In genomic region chr7:13050703-13051102, GRCh38 we compare ENCODE assay signal across 16 cellular contexts.
A peak's percentile ranks its signal among the peaks of the same experiment; 100 is the strongest.
DNase-seq lines count a peak whose midpoint lies in the region; ATAC-seq and TF ChIP-seq lines count a peak whose summit lies in the region.
"Had no signal": no experiment of that assay in that cellular context is flagged by ENCODE, and none has a peak within 500 bp of the region (broad histone marks: within the 10 kb centered on the region; RNA-seq: fewer than 3 reads in every experiment).

No MANE protein-coding gene starts in this region.

- H3K27me3 Mint-ChIP-seq in activated CD4-positive, alpha-beta memory T cell treated with anti-CD3 and anti-CD28 coated beads, Interleukin-2, amount 10 ng/mL, durations not matched to agents 7 days and 5 days, result no peaks in the 10 kb centered on the region

- H3K9me3 ChIP-seq in AG04450 (ENCODE audit: control insufficient read depth, insufficient read depth, low read length), result no peaks in the 10 kb centered on the region; the same call in 1 of the 2 replicates
- H3K9me3 ChIP-seq in HCT116 (ENCODE audit: control insufficient read depth in 1 of 2, insufficient read depth in 1 of 2, low read depth in 1 of 2, low read length in 2 of 2), result no peaks in the 10 kb centered on the region
- H3K9me3 ChIP-seq: MG63 had no signal

- DNase-seq in AG04450 (ENCODE audit: low read depth, low spot score) (peak; percentile 61), HCT116 (ENCODE audit: low read depth, low spot score) (no peak), amniotic epithelial cell (ENCODE audit: low read depth) (peak; percentile 91), fibroblast of villous mesenchyme (ENCODE audit: low read depth) (peak; percentile 95)
- DNase-seq in activated CD4-positive, alpha-beta memory T cell treated with anti-CD3 and anti-CD28 coated beads, Interleukin-2, amount 10 ng/mL, durations not matched to agents 7 days and 5 days, result no peak
- DNase-seq in activated naive CD4-positive, alpha-beta T cell (lab: John Stamatoyannopoulos, UW), result no peak
- no peak for DNase-seq in activated CD4-positive, alpha-beta T cell treated with anti-CD3 and anti-CD28 coated beads for 48 hours
- DNase-seq: activated CD8-positive, alpha-beta T cell treated with anti-CD3 and anti-CD28 coated beads, Interleukin-2, amount 10 ng/mL, durations not matched to agents 7 days and 5 days; activated effector memory CD4-positive, alpha-beta T cell treated with Interleukin-2 at 50 U/mL for 16 hours; cerebellar nuclear complex; GOT3; MG63; posterior cingulate gyrus had no signal

- peaks cover 4 to 28% of the 10 kb centered on the region in 2 experiments; a peak in 3 of 4 replicates for H3K4me1 ChIP-seq in HCT116 (ENCODE audit: control insufficient read depth in 1 of 2, insufficient read depth in 2 of 2, low read length in 2 of 2)

- TF ChIP-seq RAD21 in HCT116 (IDR thresholded peaks at IDR 0.05; ENCODE audit: low read depth), result no peak

- H3K9me3 Mint-ChIP-seq in activated CD4-positive, alpha-beta memory T cell treated with anti-CD3 and anti-CD28 coated beads, Interleukin-2, amount 10 ng/mL, durations not matched to agents 7 days and 5 days, result no peaks in the 10 kb centered on the region

- no peak overlapping the region for H3K4me3 Mint-ChIP-seq in activated CD4-positive, alpha-beta memory T cell treated with anti-CD3 and anti-CD28 coated beads, Interleukin-2, amount 10 ng/mL, durations not matched to agents 7 days and 5 days
- H3K4me3 Mint-ChIP-seq: activated CD8-positive, alpha-beta T cell treated with anti-CD3 and anti-CD28 coated beads, Interleukin-2, amount 10 ng/mL, durations not matched to agents 7 days and 5 days had no signal

- H3K4me2 ChIP-seq in HCT116 (ENCODE audit: low read length), result peak overlapping the region; percentile 30; the same call in 1 of the 2 replicates
- H3K4me2 ChIP-seq: BLaER1 treated with 17β-estradiol and CSF1 and Interleukin-3, amounts not matched to agents 10 nM and 100 nM had no signal

- no peak overlapping the region for H3K9ac ChIP-seq in HCT116 (ENCODE audit: low read length)
- H3K9ac ChIP-seq: BLaER1 treated with 17β-estradiol and CSF1 and Interleukin-3, amounts not matched to agents 10 nM and 100 nM had no signal

- ATAC-seq in HCT116, result no peak
- no peak for ATAC-seq in GM19397 (IDR thresholded peaks at IDR 0.05; ENCODE audit: unreplicated experiment)
- ATAC-seq: activated CD8-positive, alpha-beta T cell treated with anti-CD3 and anti-CD28 coated beads, Interleukin-2, amount 10 ng/mL, durations not matched to agents 7 days and 5 days; esophagus mucosa had no signal

- H2AFZ ChIP-seq in HCT116 (ENCODE audit: low read depth, low read length, poor library complexity, severe bottlenecking), result peak overlapping the region; percentile 98

- H3K27ac Mint-ChIP-seq in activated CD4-positive, alpha-beta memory T cell treated with anti-CD3 and anti-CD28 coated beads, Interleukin-2, amount 10 ng/mL, durations not matched to agents 7 days and 5 days, result no peak overlapping the region
- H3K27ac Mint-ChIP-seq: activated CD8-positive, alpha-beta T cell treated with anti-CD3 and anti-CD28 coated beads, Interleukin-2, amount 10 ng/mL, durations not matched to agents 7 days and 5 days had no signal

- H3K9me2 ChIP-seq in HCT116 (ENCODE audit: insufficient read depth), result no peaks in the 10 kb centered on the region

- POLR2A ChIA-PET in AG04450 (lab: Yijun Ruan, JAX) (interaction anchor here (1.0 to 1.5 kb wide), 2 partner anchors 13 to 363 kb away, joined by 4 to 6 read pairs; partner anchors contain the start of gene ARL4A), HCT116 (lab: Charles Lee) (no interaction called here)
- POLR2A ChIA-PET in activated CD4-positive, alpha-beta memory T cell treated with anti-CD3 and anti-CD28 coated beads, Interleukin-2, amount 10 ng/mL, durations not matched to agents 7 days and 5 days (lab: Charles Lee), result no interaction called here

- TF ChIP-seq POLR2A in HCT116 (IDR thresholded peaks at IDR 0.05; ENCODE audit: borderline replicate concordance, extremely low read depth, insufficient read depth, insufficient read length), result no peak

- H3K27ac ChIP-seq in AG04450 (ENCODE audit: low read depth, low read length), result no peak overlapping the region
- H3K27ac ChIP-seq in HCT116 (ENCODE audit: low read depth, low read length), result no peak overlapping the region
- H3K27ac ChIP-seq: BLaER1 treated with 17β-estradiol and CSF1 and Interleukin-3, amounts not matched to agents 10 nM and 100 nM had no signal

- no peaks in the 10 kb centered on the region for H3K4me1 Mint-ChIP-seq in activated CD4-positive, alpha-beta memory T cell treated with anti-CD3 and anti-CD28 coated beads, Interleukin-2, amount 10 ng/mL, durations not matched to agents 7 days and 5 days

- TF ChIP-seq CTCF in AG04450 (IDR thresholded peaks at IDR 0.05; ENCODE audit: low read depth, low read length) (no peak), HCT116 (IDR thresholded peaks at IDR 0.05 in 2 of 3, conservative IDR thresholded peaks at IDR 0.05 in 1 of 3; ENCODE audit: borderline replicate concordance in 1 of 3, insufficient read depth in 1 of 3, low read depth in 2 of 3, low read length in 2 of 3) (no peak), fibroblast of villous mesenchyme (IDR thresholded peaks at IDR 0.05; ENCODE audit: insufficient read depth, low read depth, low read length) (no peak)

- no TSS peak for BruUV-seq in HCT116 (replicated peaks; lab: Mats Ljungman, UMichigan)

- no peaks in the 10 kb centered on the region for H4K20me1 ChIP-seq in HCT116 (ENCODE audit: insufficient read depth)
- H4K20me1 ChIP-seq: BLaER1 treated with 17β-estradiol and CSF1 and Interleukin-3, amounts not matched to agents 10 nM and 100 nM had no signal

- H3K27me3 ChIP-seq in AG04450 (ENCODE audit: control insufficient read depth, insufficient read depth, low read length), result no peaks in the 10 kb centered on the region
- no peaks in the 10 kb centered on the region for H3K27me3 ChIP-seq in HCT116 (ENCODE audit: insufficient read depth, low read length)
- H3K27me3 ChIP-seq: BLaER1 treated with 17β-estradiol and CSF1 and Interleukin-3, amounts not matched to agents 10 nM and 100 nM; MG63 had no signal

- CTCF ChIA-PET in AG04450 (lab: Charles Lee), result interaction anchor here (0.6 to 1.2 kb wide), 3 partner anchors 66 to 365 kb away, joined by 3 to 8 read pairs (median 4); no protein-coding TSS in a partner anchor
- CTCF ChIA-PET in HCT116 (lab: Charles Lee), result interaction anchor here (2.2 kb wide), 1 partner anchor 363 kb away, joined by 7 read pairs; the partner anchor contains the start of gene ARL4A
- CTCF ChIA-PET in activated CD4-positive, alpha-beta memory T cell treated with anti-CD3 and anti-CD28 coated beads, Interleukin-2, amount 10 ng/mL, durations not matched to agents 7 days and 5 days (lab: Charles Lee), result interaction anchor here (1.1 to 1.4 kb wide), 2 partner anchors 12 to 364 kb away, joined by 3 to 4 read pairs; no protein-coding TSS in a partner anchor

- H3K36me3 Mint-ChIP-seq in activated CD4-positive, alpha-beta memory T cell treated with anti-CD3 and anti-CD28 coated beads, Interleukin-2, amount 10 ng/mL, durations not matched to agents 7 days and 5 days (ENCODE audit: low read depth), result no peaks in the 10 kb centered on the region

- no peaks in the 10 kb centered on the region for H3K36me3 ChIP-seq in HCT116 (ENCODE audit: control insufficient read depth in 1 of 2, insufficient read depth in 2 of 2, low read length in 2 of 2)
- H3K36me3 ChIP-seq: BLaER1 treated with 17β-estradiol and CSF1 and Interleukin-3, amounts not matched to agents 10 nM and 100 nM had no signal

- no peaks in the 10 kb centered on the region for H3K79me2 ChIP-seq in HCT116 (ENCODE audit: insufficient read depth, low read length)

- RAD21 ChIA-PET in HCT116 (lab: Charles Lee; ENCODE audit: low non-redundant PET in 1 of 2, low total read pairs in 2 of 2, uncharacterized antibody in 2 of 2, unreplicated experiment in 2 of 2), result no interaction called here

- intact Hi-C loops in HCT116 (cut with micrococcal nuclease), result no loop called here

- H3K4me3 ChIP-seq in AG04450 (ENCODE audit: low read depth, low read length) (no peak overlapping the region), HCT116 (replicated peaks in 1 of 2; ENCODE audit: low read depth in 1 of 2, low read length in 2 of 2) (no peak overlapping the region), fibroblast of villous mesenchyme (ENCODE audit: low read depth, low read length) (no peak overlapping the region)
- H3K4me3 ChIP-seq: BLaER1 treated with 17β-estradiol and CSF1 and Interleukin-3, amounts not matched to agents 10 nM and 100 nM; MG63 had no signal

TF ChIP-seq in HCT116, 20 proteins besides CTCF, POLR2A, EP300 and RAD21 (continues in another document):
- no peak for TF ChIP-seq ATF3 (IDR thresholded peaks at IDR 0.05)
- no peak for TF ChIP-seq ELF1 (IDR thresholded peaks at IDR 0.05; ENCODE audit: borderline replicate concordance, low read depth)
- TF ChIP-seq JUND (IDR thresholded peaks at IDR 0.05), result peak; percentile 30; the same call in 1 of the 2 replicates
- TF ChIP-seq FOSL1 (IDR thresholded peaks at IDR 0.05; ENCODE audit: low read depth), result 0 out of 2 replicates have a peak, but pooled peaks have one; percentile 19
- no peak for TF ChIP-seq REST (IDR thresholded peaks at IDR 0.05; ENCODE audit: low read depth)

Comparison
In these comparisons a context has a peak if more than half of its experiments do, and no peak if none do; other contexts are left out.
1. DNase-seq: peak in AG04450 (single experiment), amniotic epithelial cell (single experiment) and fibroblast of villous mesenchyme (single experiment); none in HCT116 (single experiment), activated CD4-positive, alpha-beta memory T cell treated with anti-CD3 and anti-CD28 coated beads, Interleukin-2, amount 10 ng/mL, durations not matched to agents 7 days and 5 days (single experiment), activated naive CD4-positive, alpha-beta T cell (0 of 4) and activated CD4-positive, alpha-beta T cell treated with anti-CD3 and anti-CD28 coated beads for 48 hours (single experiment).